ENCODE assay signal across 16 cellular contexts in genomic region chr1:18632711-18633427, GRCh38. TPM values are rescaled to one million over a fixed set of nuclear protein-coding genes. Genes with fewer than 3 reads are reported as not detected.
A peak's percentile ranks its signal among the peaks of the same experiment; 100 is the strongest.
DNase-seq lines count a peak whose midpoint lies in the region; ATAC-seq, FAIRE-seq and TF ChIP-seq lines count a peak whose summit lies in the region.
"Had no signal": no experiment of that assay in that cellular context is flagged by ENCODE, and none has a peak within 500 bp of the region (broad histone marks: within the 10 kb centered on the region; RNA-seq: fewer than 3 reads in every experiment).

No MANE protein-coding gene starts in this region.

- no peak overlapping the region for H3K4ac ChIP-seq in mesenchymal stem cell (ENCODE audit: low read depth in 1 of 2, low read length in 2 of 2)

- H3K27ac Mint-ChIP-seq in IgD-negative memory B cell = peak overlapping the region in 2 of 3 donors; percentile 23 to 67
- H3K27ac Mint-ChIP-seq in astrocyte (ENCODE audit: unreplicated experiment) = peak overlapping the region; percentile 34
- no peak overlapping the region for H3K27ac Mint-ChIP-seq in neural progenitor cell
- H3K27ac Mint-ChIP-seq: HFFc6 had no signal

- no peak overlapping the region for H2AFZ ChIP-seq in astrocyte (ENCODE audit: low read depth, low read length)
- H2AFZ ChIP-seq in neural progenitor cell (replicated peaks) = no peak overlapping the region
- H2AFZ ChIP-seq in mesenchymal stem cell (ENCODE audit: low read depth, low read length) = no peak overlapping the region

- WGBS in mesenchymal stem cell = 2% methylated on average over 48 of the region's 54 CpGs

- H3K9ac ChIP-seq in astrocyte (ENCODE audit: low read length) = no peak overlapping the region
- H3K9ac ChIP-seq in neural progenitor cell = no peak overlapping the region
- H3K9ac ChIP-seq in mesenchymal stem cell (ENCODE audit: low read length) = no peak overlapping the region

- DNase-seq in DMS53 (lab: John Stamatoyannopoulos, UW) = peak; percentile 90
- no peak for DNase-seq in astrocyte (ENCODE audit: low read depth)
- peak; percentile 80 for DNase-seq in neural progenitor cell (ENCODE audit: low spot score)
- DNase-seq in left colon = no peak
- DNase-seq in activated CD8-positive, alpha-beta memory T cell treated with anti-CD3 and anti-CD28 coated beads for 24 hours = no peak
- DNase-seq in mesenchymal stem cell = no peak
- DNase-seq: activated CD4-positive, alpha-beta T cell treated with anti-CD3 and anti-CD28 coated beads, Interleukin-2, amount 10 ng/mL, durations not matched to agents 7 days and 5 days; activated effector memory CD4-positive, alpha-beta T cell treated with anti-CD3 and anti-CD28 coated beads, Interleukin-2, amount 50 U/mL, for 16 hours; C1 segment of cervical spinal cord; heart left ventricle; HFFc6; SW 1271 had no signal

- H3K4me1 ChIP-seq in astrocyte (ENCODE audit: insufficient read depth, low read length) (no peaks in the 10 kb centered on the region), neural progenitor cell (peaks cover 58% of the 10 kb centered on the region), mesenchymal stem cell (ENCODE audit: control insufficient read depth, insufficient read depth, low read depth, low read length) (peaks cover 14% of the 10 kb centered on the region)

- H3K4me3 Mint-ChIP-seq in IgD-negative memory B cell = peak overlapping the region in 1 of 4 donors; percentile 23
- H3K4me3 Mint-ChIP-seq in astrocyte (ENCODE audit: unreplicated experiment) = no peak overlapping the region
- peak overlapping the region; percentile 89 for H3K4me3 Mint-ChIP-seq in neural progenitor cell
- H3K4me3 Mint-ChIP-seq: HFFc6 had no signal

- H3K4me2 ChIP-seq in astrocyte (ENCODE audit: low read length) (no peak overlapping the region), neural progenitor cell (peak overlapping the region; percentile 83), mesenchymal stem cell (ENCODE audit: low read length, poor library complexity, severe bottlenecking) (no peak overlapping the region)

- H3K23ac ChIP-seq in mesenchymal stem cell (ENCODE audit: low read length in 2 of 2) = no peak overlapping the region

- H2BK15ac ChIP-seq in mesenchymal stem cell (ENCODE audit: low read depth, poor library complexity, severe bottlenecking) = no peak overlapping the region

- H3K79me1 ChIP-seq in mesenchymal stem cell (replicated peaks; ENCODE audit: low read length, poor library complexity, severe bottlenecking) = no peaks in the 10 kb centered on the region

- H3K79me2 ChIP-seq in astrocyte (ENCODE audit: insufficient read depth, low read length) (no peaks in the 10 kb centered on the region), neural progenitor cell (ENCODE audit: low read depth) (no peaks in the 10 kb centered on the region)

- H3K18ac ChIP-seq in mesenchymal stem cell (ENCODE audit: low read depth in 1 of 2, low read length in 2 of 2) = no peak overlapping the region

- no peak overlapping the region for H2AK5ac ChIP-seq in mesenchymal stem cell (ENCODE audit: low read length, severe bottlenecking)

- no peak overlapping the region for H2BK5ac ChIP-seq in mesenchymal stem cell (ENCODE audit: low read depth, low read length, poor library complexity, severe bottlenecking)

- H3K27me3 Mint-ChIP-seq in IgD-negative memory B cell = peaks cover 68% of the 10 kb centered on the region
- H3K27me3 Mint-ChIP-seq in astrocyte (ENCODE audit: low read depth, unreplicated experiment) = peaks cover 80% of the 10 kb centered on the region
- H3K27me3 Mint-ChIP-seq in neural progenitor cell (ENCODE audit: insufficient read depth, low read depth) = peaks cover 77% of the 10 kb centered on the region

- ATAC-seq in HG02610 (IDR thresholded peaks at IDR 0.05; ENCODE audit: unreplicated experiment) (no peak), left colon (no peak)
- ATAC-seq: heart left ventricle had no signal

- no peak for TF ChIP-seq CTCF in astrocyte (IDR thresholded peaks at IDR 0.05; ENCODE audit: insufficient read depth, low read depth, low read length)
- no peak for TF ChIP-seq CTCF in neural progenitor cell (IDR thresholded peaks at IDR 0.05)

- H3K4me3 ChIP-seq in astrocyte (ENCODE audit: insufficient read depth, low read depth, low read length) (no peak overlapping the region), neural progenitor cell (peak overlapping the region; percentile 17), mesenchymal stem cell (ENCODE audit: insufficient read depth in 1 of 2, low read depth in 1 of 2, low read length in 2 of 2) (no peak overlapping the region)
- H3K4me3 ChIP-seq: heart left ventricle had no signal

- no peak for FAIRE-seq in astrocyte (lab: Jason Lieb, UNC)
- FAIRE-seq: bronchial epithelial cell had no signal

- H3K27me3 ChIP-seq in astrocyte (ENCODE audit: insufficient read depth, low read length) (peaks cover 83% of the 10 kb centered on the region), neural progenitor cell (peaks cover 100% of the 10 kb centered on the region), mesenchymal stem cell (ENCODE audit: control insufficient read depth in 1 of 2, insufficient read depth in 1 of 2, low read length in 2 of 2) (peaks cover 94 to 98% of the 10 kb centered on the region in 2 experiments)

- H4K20me1 ChIP-seq in astrocyte (ENCODE audit: insufficient read depth, low read length) (peaks cover 4% of the 10 kb centered on the region), neural progenitor cell (ENCODE audit: low read depth) (peaks cover 93% of the 10 kb centered on the region)

- no peaks in the 10 kb centered on the region for H3K36me3 ChIP-seq in astrocyte (ENCODE audit: insufficient read depth, low read length)
- H3K36me3 ChIP-seq in neural progenitor cell = no peaks in the 10 kb centered on the region
- no peaks in the 10 kb centered on the region for H3K36me3 ChIP-seq in mesenchymal stem cell (ENCODE audit: control insufficient read depth in 1 of 2, insufficient read depth in 2 of 2, low read depth in 1 of 2, low read length in 2 of 2)
- H3K36me3 ChIP-seq: heart left ventricle had no signal

- H3K27ac ChIP-seq in astrocyte (ENCODE audit: low read depth, low read length) = no peak overlapping the region
- H3K27ac ChIP-seq in neural progenitor cell = no peak overlapping the region
- H3K27ac ChIP-seq in mesenchymal stem cell (ENCODE audit: low read length, poor library complexity, severe bottlenecking) = no peak overlapping the region
- H3K27ac ChIP-seq: heart left ventricle had no signal

- H3K36me3 Mint-ChIP-seq in IgD-negative memory B cell = peaks cover 3% of the 10 kb centered on the region
- H3K36me3 Mint-ChIP-seq in astrocyte (ENCODE audit: low read depth, unreplicated experiment) = no peaks in the 10 kb centered on the region
- H3K36me3 Mint-ChIP-seq in neural progenitor cell = peaks cover 4% of the 10 kb centered on the region

- peaks cover 52% of the 10 kb centered on the region for H3F3A ChIP-seq in neural progenitor cell (ENCODE audit: low read depth)

- peaks cover 0 to 6% (median 0%) of the 10 kb centered on the region in 3 donors for H3K9me3 Mint-ChIP-seq in IgD-negative memory B cell
- H3K9me3 Mint-ChIP-seq in astrocyte (ENCODE audit: unreplicated experiment) = peaks cover 19% of the 10 kb centered on the region
- H3K9me3 Mint-ChIP-seq in neural progenitor cell = no peaks in the 10 kb centered on the region
- H3K9me3 Mint-ChIP-seq: activated CD4-positive, alpha-beta T cell treated with anti-CD3 and anti-CD28 coated beads, Interleukin-2, amount 10 ng/mL, durations not matched to agents 7 days and 5 days; HFFc6 had no signal

- H3K14ac ChIP-seq in mesenchymal stem cell (ENCODE audit: low read length in 2 of 2) = no peak overlapping the region

- no peak overlapping the region for H2BK12ac ChIP-seq in mesenchymal stem cell (ENCODE audit: low read length in 2 of 2)

- intact Hi-C loops in left colon (cut with DNase I, micrococcal nuclease) = no loop called here

- H3K9me3 ChIP-seq in astrocyte (ENCODE audit: insufficient read depth, low read depth, low read length) = peaks cover 4% of the 10 kb centered on the region
- H3K9me3 ChIP-seq in neural progenitor cell (ENCODE audit: low read depth) = no peaks in the 10 kb centered on the region
- no peaks in the 10 kb centered on the region for H3K9me3 ChIP-seq in mesenchymal stem cell (ENCODE audit: control insufficient read depth, low read length)
- H3K9me3 ChIP-seq: heart left ventricle had no signal

- no peak overlapping the region for H4K8ac ChIP-seq in mesenchymal stem cell (ENCODE audit: low read length)

- peaks cover 0 to 2% (median 0%) of the 10 kb centered on the region in 3 donors for H3K4me1 Mint-ChIP-seq in IgD-negative memory B cell
- peaks cover 4% of the 10 kb centered on the region for H3K4me1 Mint-ChIP-seq in astrocyte (ENCODE audit: low read depth, unreplicated experiment)
- H3K4me1 Mint-ChIP-seq in neural progenitor cell = peaks cover 79% of the 10 kb centered on the region

- H4K91ac ChIP-seq in mesenchymal stem cell (ENCODE audit: low read length) = no peak overlapping the region

- H2BK120ac ChIP-seq in mesenchymal stem cell (ENCODE audit: low read depth, low read length) = no peak overlapping the region

RNA-seq across cellular contexts. Expression of gene PAX7, which starts 2.2 kb away (rescaled TPM):
- polyA plus RNA-seq in IgD-negative memory B cell = not detected
- total RNA-seq in astrocyte (0.05 TPM in 1 of 2 replicates, not detected in the other), neural progenitor cell (ENCODE audit: low replicate concordance) (0.06 and 0.46 TPM in 2 replicates), left colon (not detected)
- not detected for polyA plus RNA-seq in mesenchymal stem cell (2013, experiment 1 of 2)
- not detected for polyA plus RNA-seq in mesenchymal stem cell (2013, experiment 2 of 2)
- total RNA-seq: activated CD4-positive, alpha-beta T cell treated with anti-CD3 and anti-CD28 coated beads, Interleukin-2, amount 10 ng/mL, durations not matched to agents 7 days and 5 days; bronchial epithelial cell; heart left ventricle; HFFc6; HT1080 had no signal
- polyA plus RNA-seq: heart left ventricle had no signal

Comparison
In these comparisons a context has a peak if more than half of its experiments do, and no peak if none do; other contexts are left out.
1. DNase-seq: peak in DMS53 (single experiment) and neural progenitor cell (single experiment); none in astrocyte (single experiment), left colon (0 of 2), activated CD8-positive, alpha-beta memory T cell treated with anti-CD3 and anti-CD28 coated beads for 24 hours (single experiment) and mesenchymal stem cell (single experiment).